In the genomic region with DNA sequence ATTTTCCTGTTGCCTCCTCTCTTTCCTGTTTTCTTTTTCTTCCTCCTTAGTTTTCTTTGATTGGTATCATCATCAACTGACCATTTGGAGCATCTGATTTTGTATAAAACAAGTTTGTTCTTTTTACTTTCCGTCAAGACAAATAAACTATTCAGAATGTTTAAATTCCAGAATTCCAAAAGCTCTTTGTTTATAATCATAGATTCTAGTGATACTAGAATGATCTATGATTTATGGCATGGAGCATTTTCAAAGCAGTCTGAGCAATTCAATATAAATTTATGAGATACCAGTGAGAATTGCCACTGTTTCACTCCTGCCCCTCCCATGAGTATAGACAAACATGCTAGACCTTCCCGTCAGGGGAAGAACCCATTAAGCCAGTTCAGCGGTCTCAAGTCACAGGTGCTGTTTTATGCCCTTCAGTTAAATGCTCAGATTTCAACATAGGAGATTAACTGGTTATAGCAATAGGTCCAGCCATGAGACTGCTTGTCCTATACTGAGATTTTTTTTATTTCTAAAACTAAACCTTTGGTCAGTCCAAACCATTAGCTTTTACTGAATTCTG, we compare ENCODE assay signal across 20 cellular contexts.
A peak's percentile ranks its signal among the peaks of the same experiment; 100 is the strongest.
DNase-seq lines count a peak whose midpoint lies in the region; ATAC-seq and TF ChIP-seq lines count a peak whose summit lies in the region.
"Had no signal": no experiment of that assay in that cellular context is flagged by ENCODE, and none has a peak within 500 bp of the region (broad histone marks: within the 10 kb centered on the region; RNA-seq: fewer than 3 reads in every experiment).

No MANE protein-coding gene starts in this region.

- ATAC-seq in foreskin keratinocyte, result peak; percentile 33
- no peak for ATAC-seq in CD8-positive, alpha-beta T cell
- no peak for ATAC-seq in activated CD8-positive, alpha-beta memory T cell treated with anti-CD3 and anti-CD28 coated beads, Interleukin-2, amount 10 ng/mL, durations not matched to agents 7 days and 5 days
- ATAC-seq: activated CD4-positive, alpha-beta T cell treated with anti-CD3 and anti-CD28 coated beads for 36 hours; left ventricle myocardium superior had no signal

- H3K9me3 ChIP-seq in CD8-positive, alpha-beta T cell (ENCODE audit: low read length), result no peaks in the 10 kb centered on the region
- H3K9me3 ChIP-seq: neutrophil, tibial artery had no signal

- H3K4me3 Mint-ChIP-seq in CD8-positive, alpha-beta T cell, result no peak overlapping the region
- no peak overlapping the region for H3K4me3 Mint-ChIP-seq in activated CD8-positive, alpha-beta memory T cell treated with anti-CD3 and anti-CD28 coated beads, Interleukin-2, amount 10 ng/mL, durations not matched to agents 7 days and 5 days
- H3K4me3 Mint-ChIP-seq: activated CD4-positive, alpha-beta T cell treated with anti-CD3 and anti-CD28 coated beads for 36 hours; activated naive CD8-positive, alpha-beta T cell; activated T-helper 1 cell treated with anti-CD3 and anti-CD28 coated beads, Interleukin-12 subunit alpha, Interleukin-12 subunit beta, Interleukin-2, Interleukin-4 antibody, amounts not matched to agents 30 ng/mL and 10 ng/mL and 1 ng/mL, durations not matched to agents 14 hours and 24 hours and 36 hours; stimulated activated naive CD8-positive, alpha-beta T cell treated with anti-CD3 and anti-CD28 coated beads, Interleukin-15, Interleukin-2, amounts not matched to agents 100 ng/mL and 50 ng/mL, for 24 hours had no signal

- CTCF ChIA-PET in CD8-positive, alpha-beta T cell (lab: Charles Lee), result no interaction called here
- CTCF ChIA-PET in activated CD8-positive, alpha-beta memory T cell treated with anti-CD3 and anti-CD28 coated beads, Interleukin-2, amount 10 ng/mL, durations not matched to agents 7 days and 5 days (lab: Charles Lee), result no interaction called here

- H3K27ac Mint-ChIP-seq in CD8-positive, alpha-beta T cell, result no peak overlapping the region
- no peak overlapping the region for H3K27ac Mint-ChIP-seq in activated CD8-positive, alpha-beta memory T cell treated with anti-CD3 and anti-CD28 coated beads, Interleukin-2, amount 10 ng/mL, durations not matched to agents 7 days and 5 days
- H3K27ac Mint-ChIP-seq: activated CD4-positive, alpha-beta T cell treated with anti-CD3 and anti-CD28 coated beads for 36 hours; activated naive CD8-positive, alpha-beta T cell; activated T-helper 1 cell treated with anti-CD3 and anti-CD28 coated beads, Interleukin-12 subunit alpha, Interleukin-12 subunit beta, Interleukin-2, Interleukin-4 antibody, amounts not matched to agents 30 ng/mL and 10 ng/mL and 1 ng/mL, durations not matched to agents 14 hours and 24 hours and 36 hours; stimulated activated naive CD8-positive, alpha-beta T cell treated with anti-CD3 and anti-CD28 coated beads, Interleukin-15, Interleukin-2, amounts not matched to agents 100 ng/mL and 50 ng/mL, for 24 hours had no signal

- no peak overlapping the region for H3K4me3 ChIP-seq in CD8-positive, alpha-beta T cell (ENCODE audit: low read depth, low read length)
- H3K4me3 ChIP-seq: tibial artery had no signal

- no peaks in the 10 kb centered on the region for H3K4me1 ChIP-seq in foreskin keratinocyte
- no peaks in the 10 kb centered on the region for H3K4me1 ChIP-seq in CD8-positive, alpha-beta T cell (ENCODE audit: insufficient read depth, low read length)
- H3K4me1 ChIP-seq: tibial artery had no signal

- H3K4me1 Mint-ChIP-seq in CD8-positive, alpha-beta T cell (ENCODE audit: low read depth), result no peaks in the 10 kb centered on the region
- no peaks in the 10 kb centered on the region for H3K4me1 Mint-ChIP-seq in activated CD8-positive, alpha-beta memory T cell treated with anti-CD3 and anti-CD28 coated beads, Interleukin-2, amount 10 ng/mL, durations not matched to agents 7 days and 5 days
- H3K4me1 Mint-ChIP-seq: activated CD4-positive, alpha-beta T cell treated with anti-CD3 and anti-CD28 coated beads for 36 hours had no signal

- no peaks in the 10 kb centered on the region for H3K27me3 Mint-ChIP-seq in CD8-positive, alpha-beta T cell (ENCODE audit: low read depth)
- no peaks in the 10 kb centered on the region for H3K27me3 Mint-ChIP-seq in activated CD8-positive, alpha-beta memory T cell treated with anti-CD3 and anti-CD28 coated beads, Interleukin-2, amount 10 ng/mL, durations not matched to agents 7 days and 5 days
- H3K27me3 Mint-ChIP-seq: activated CD4-positive, alpha-beta T cell treated with anti-CD3 and anti-CD28 coated beads for 36 hours; activated naive CD8-positive, alpha-beta T cell; stimulated activated naive CD8-positive, alpha-beta T cell treated with anti-CD3 and anti-CD28 coated beads, Interleukin-15, Interleukin-2, amounts not matched to agents 100 ng/mL and 50 ng/mL, for 24 hours had no signal

- H3K36me3 ChIP-seq in CD8-positive, alpha-beta T cell (ENCODE audit: insufficient read depth, low read length), result no peaks in the 10 kb centered on the region
- H3K36me3 ChIP-seq: neutrophil, tibial artery had no signal

- no peaks in the 10 kb centered on the region for H3K9me3 Mint-ChIP-seq in CD8-positive, alpha-beta T cell
- no peaks in the 10 kb centered on the region for H3K9me3 Mint-ChIP-seq in activated CD8-positive, alpha-beta memory T cell treated with anti-CD3 and anti-CD28 coated beads, Interleukin-2, amount 10 ng/mL, durations not matched to agents 7 days and 5 days (ENCODE audit: low read depth)
- H3K9me3 Mint-ChIP-seq: activated T-helper 1 cell treated with anti-CD3 and anti-CD28 coated beads, Interleukin-12 subunit alpha, Interleukin-12 subunit beta, Interleukin-2, Interleukin-4 antibody, amounts not matched to agents 30 ng/mL and 10 ng/mL and 1 ng/mL, durations not matched to agents 14 hours and 24 hours and 36 hours; stimulated activated naive CD8-positive, alpha-beta T cell treated with anti-CD3 and anti-CD28 coated beads, Interleukin-15, Interleukin-2, amounts not matched to agents 100 ng/mL and 50 ng/mL, for 24 hours had no signal

- in situ Hi-C loops in G401 (cut with HindIII; ENCODE audit: low sequenced_read_pairs), result no loop called here

- POLR2A ChIA-PET in CD8-positive, alpha-beta T cell (lab: Charles Lee), result no interaction called here

- TF ChIP-seq CTCF in foreskin keratinocyte (conservative IDR thresholded peaks at IDR 0.05), result no peak
- TF ChIP-seq CTCF in CD8-positive, alpha-beta T cell (IDR thresholded peaks at IDR 0.05), result no peak

- no peaks in the 10 kb centered on the region for H3K36me3 Mint-ChIP-seq in CD8-positive, alpha-beta T cell
- H3K36me3 Mint-ChIP-seq in activated CD8-positive, alpha-beta memory T cell treated with anti-CD3 and anti-CD28 coated beads, Interleukin-2, amount 10 ng/mL, durations not matched to agents 7 days and 5 days, result no peaks in the 10 kb centered on the region
- H3K36me3 Mint-ChIP-seq: activated naive CD8-positive, alpha-beta T cell had no signal

- intact Hi-C loops in CD8-positive, alpha-beta T cell (cut with DNase I, micrococcal nuclease), result no loop called here

- no peaks in the 10 kb centered on the region for H3K27me3 ChIP-seq in foreskin keratinocyte
- no peaks in the 10 kb centered on the region for H3K27me3 ChIP-seq in CD8-positive, alpha-beta T cell (ENCODE audit: insufficient read depth, low read length)
- H3K27me3 ChIP-seq: neutrophil, tibial artery had no signal

- peak; percentile 41 for DNase-seq in G401 (ENCODE audit: low spot score)
- DNase-seq in NCI-H187 treated with DMSO at 0.1 percent for 48 hours (lab: John Stamatoyannopoulos, UW), result peak; percentile 57
- peak; percentile 37 for DNase-seq in NCI-H748 treated with DMSO at 0.1 percent for 48 hours (lab: John Stamatoyannopoulos, UW)
- peak in 1 of 2 donors; percentile 6 for DNase-seq in foreskin keratinocyte
- no peak for DNase-seq in CD8-positive, alpha-beta T cell
- no peak for DNase-seq in UCSD-AML1 (lab: John Stamatoyannopoulos, UW; ENCODE audit: unreplicated experiment)
- no peak for DNase-seq in activated CD8-positive, alpha-beta memory T cell treated with anti-CD3 and anti-CD28 coated beads, Interleukin-2, amount 10 ng/mL, durations not matched to agents 7 days and 5 days
- DNase-seq in stimulated activated CD4-positive, alpha-beta T cell treated with anti-CD3 and anti-CD28 coated beads, Interleukin-4, amount 100 ng/mL, for 4 hours, result no peak
- DNase-seq: activated CD4-positive, alpha-beta T cell treated with anti-CD3 and anti-CD28 coated beads for 36 hours; DMS79; effector CD4-positive, alpha-beta T cell; KBM-7; left ventricle myocardium superior; small intestine; tibial artery had no signal

- H3K27ac ChIP-seq in foreskin keratinocyte, result no peak overlapping the region
- no peak overlapping the region for H3K27ac ChIP-seq in CD8-positive, alpha-beta T cell (ENCODE audit: low read depth, low read length)
- H3K27ac ChIP-seq: neutrophil, RWPE1, tibial artery had no signal

Comparison
In these comparisons a context has a peak if more than half of its experiments do, and no peak if none do; other contexts are left out.
1. DNase-seq: peak in G401 (single experiment), NCI-H187 treated with DMSO at 0.1 percent for 48 hours (single experiment) and NCI-H748 treated with DMSO at 0.1 percent for 48 hours (single experiment); none in CD8-positive, alpha-beta T cell (0 of 7), UCSD-AML1 (single experiment), activated CD8-positive, alpha-beta memory T cell treated with anti-CD3 and anti-CD28 coated beads, Interleukin-2, amount 10 ng/mL, durations not matched to agents 7 days and 5 days (single experiment) and stimulated activated CD4-positive, alpha-beta T cell treated with anti-CD3 and anti-CD28 coated beads, Interleukin-4, amount 100 ng/mL, for 4 hours (0 of 2).